11 cellular contexts compared by ENCODE assay signal in the genomic region with DNA sequence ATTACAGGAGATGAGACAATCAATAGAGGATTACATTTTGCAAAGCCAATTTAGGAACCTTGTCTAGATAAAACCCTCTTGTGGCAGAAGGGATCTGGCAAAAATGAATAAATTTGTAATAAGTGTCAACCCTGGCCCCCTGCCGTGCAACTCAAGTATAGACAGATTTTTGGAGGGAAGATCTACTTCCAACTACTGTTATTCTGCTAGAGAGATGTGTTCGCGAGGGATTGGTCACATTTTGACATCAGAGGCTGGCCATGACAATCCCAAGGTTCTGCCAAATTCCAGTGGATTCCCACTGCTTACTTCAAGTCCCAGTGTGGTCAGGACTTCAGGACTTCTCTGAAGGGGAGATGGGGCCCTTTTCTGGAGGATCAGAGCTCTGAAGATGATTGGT.
DNase-seq lines count a peak whose midpoint lies in the region; ATAC-seq, FAIRE-seq and TF ChIP-seq lines count a peak whose summit lies in the region.
"Had no signal": no experiment of that assay in that cellular context is flagged by ENCODE, and none has a peak within 500 bp of the region (broad histone marks: within the 10 kb centered on the region; RNA-seq: fewer than 3 reads in every experiment).

No MANE protein-coding gene starts in this region.

- intact Hi-C loops in heart left ventricle (cut with DNase I) (loop anchor here in 4 of 10 donors (2.0 to 10.0 kb wide), 5 partner anchors 61 to 197 kb away; a partner anchor contains a TSS), left ventricle myocardium superior (cut with micrococcal nuclease) (no loop called here), breast epithelium (cut with DNase I; ENCODE audit: low total_unique reads) (no loop called here)

- H3K27ac ChIP-seq in heart left ventricle: peak overlapping the region; percentile 47 to 87 (median 72)
- peak overlapping the region; percentile 74 to 79 for H3K27ac ChIP-seq in breast epithelium
- H3K27ac ChIP-seq in mucosa of rectum (ENCODE audit: low read depth in 2 of 2, low read length in 2 of 2): peak overlapping the region; percentile 59 to 66

- peak; percentile 40 for FAIRE-seq in urothelium cell line (lab: Jason Lieb, UNC)

- H3K4me3 ChIP-seq in heart left ventricle (no peak overlapping the region), breast epithelium (no peak overlapping the region), mucosa of rectum (ENCODE audit: low read length in 2 of 2) (no peak overlapping the region)
- H3K4me3 ChIP-seq: mucosa of descending colon had no signal

- H3K4me1 ChIP-seq in heart left ventricle (peaks cover 22 to 90% (median 68%) of the 10 kb centered on the region in 12 donors), breast epithelium (peaks cover 11 to 28% of the 10 kb centered on the region in 2 donors), mucosa of rectum (ENCODE audit: control insufficient read depth in 2 of 2, insufficient read depth in 2 of 2, low read length in 2 of 2) (peaks cover 8 to 10% of the 10 kb centered on the region in 2 donors)

- no peak for TF ChIP-seq POLR2A in heart left ventricle (IDR thresholded peaks at IDR 0.05)
- no peak for TF ChIP-seq POLR2A in breast epithelium (IDR thresholded peaks at IDR 0.05)

- ATAC-seq in heart left ventricle: no peak
- no peak for ATAC-seq in left ventricle myocardium superior
- no peak for ATAC-seq in GM21423 (IDR thresholded peaks at IDR 0.05; ENCODE audit: unreplicated experiment)
- ATAC-seq in HG02885 (IDR thresholded peaks at IDR 0.05; ENCODE audit: poor library complexity, unreplicated experiment): no peak

- DNase-seq in heart left ventricle (no peak), left ventricle myocardium superior (no peak), breast epithelium (ENCODE audit: low spot score in 2 of 2) (no peak), urothelium cell line (ENCODE audit: low spot score) (no peak), HPDE6-E6E7 (ENCODE audit: extremely low spot score) (no peak)
- DNase-seq: activated CD8-positive, alpha-beta memory T cell treated with anti-CD3 and anti-CD28 coated beads for 24 hours; NCI-H345 had no signal

- no peaks in the 10 kb centered on the region for H3K36me3 ChIP-seq in heart left ventricle
- no peaks in the 10 kb centered on the region for H3K36me3 ChIP-seq in breast epithelium
- no peaks in the 10 kb centered on the region for H3K36me3 ChIP-seq in mucosa of rectum (ENCODE audit: control insufficient read depth in 2 of 2, insufficient read depth in 2 of 2, low read length in 2 of 2)

- no peaks in the 10 kb centered on the region for H3K27me3 ChIP-seq in heart left ventricle
- H3K27me3 ChIP-seq in breast epithelium: no peaks in the 10 kb centered on the region
- no peaks in the 10 kb centered on the region for H3K27me3 ChIP-seq in mucosa of rectum (ENCODE audit: control insufficient read depth in 2 of 2, insufficient read depth in 2 of 2, low read length in 2 of 2)

- no peaks in the 10 kb centered on the region for H3K9me3 ChIP-seq in heart left ventricle
- H3K9me3 ChIP-seq in breast epithelium: no peaks in the 10 kb centered on the region
- no peaks in the 10 kb centered on the region for H3K9me3 ChIP-seq in mucosa of rectum (ENCODE audit: control insufficient read depth in 2 of 2, low read length in 2 of 2)
- H3K9me3 ChIP-seq: mucosa of descending colon had no signal

- WGBS in heart left ventricle, 4 donors: 69 to 86% (median 81%) methylated on average over 3 of the region's 3 CpGs

- peak overlapping the region in 1 of 2 donors; percentile 20 for H3K9ac ChIP-seq in mucosa of rectum (ENCODE audit: low read depth in 1 of 2, low read length in 2 of 2)

- TF ChIP-seq CTCF in heart left ventricle (IDR thresholded peaks at IDR 0.05): no peak
- no peak for TF ChIP-seq CTCF in breast epithelium (IDR thresholded peaks at IDR 0.05)
